18 cellular contexts compared by ENCODE assay signal in genomic region chr6:72916906-72917305, GRCh38.
DNase-seq lines count a peak whose midpoint lies in the region; ATAC-seq, FAIRE-seq and TF ChIP-seq lines count a peak whose summit lies in the region.
"Had no signal": no experiment of that assay in that cellular context is flagged by ENCODE, and none has a peak within 500 bp of the region (broad histone marks: within the 10 kb centered on the region; RNA-seq: fewer than 3 reads in every experiment).

No MANE protein-coding gene starts in this region.

- no peaks in the 10 kb centered on the region for H3K27me3 ChIP-seq in keratinocyte (ENCODE audit: control insufficient read depth, extremely low read depth, insufficient read depth, low read length)
- H3K27me3 ChIP-seq: BLaER1 treated with 17β-estradiol and CSF1 and Interleukin-3, amounts not matched to agents 10 nM and 100 nM had no signal

- H3K9me1 ChIP-seq in keratinocyte (ENCODE audit: control insufficient read depth, extremely low read depth, insufficient read depth, low read length): no peaks in the 10 kb centered on the region

- TF ChIP-seq CTCF in cardiac fibroblast (IDR thresholded peaks at IDR 0.05; ENCODE audit: low read depth, low read length): no peak
- no peak for TF ChIP-seq CTCF in keratinocyte (optimal IDR thresholded peaks at IDR 0.05 in 1 of 3, IDR thresholded peaks at IDR 0.05 in 1 of 3, conservative IDR thresholded peaks at IDR 0.05 in 1 of 3; ENCODE audit: extremely low read depth in 1 of 3, insufficient read depth in 2 of 3, low read length in 3 of 3)

- no peaks in the 10 kb centered on the region for H3K79me2 ChIP-seq in keratinocyte (ENCODE audit: control insufficient read depth, insufficient read depth, low read length)

- peak; percentile 56 for FAIRE-seq in keratinocyte (lab: Jason Lieb, UNC)
- FAIRE-seq: A549, G401.6, GM12892, H54, K562 had no signal

- no peaks in the 10 kb centered on the region for H3K36me3 ChIP-seq in keratinocyte (ENCODE audit: control insufficient read depth in 2 of 2, extremely low read depth in 1 of 2, insufficient read depth in 2 of 2, low read length in 2 of 2)
- H3K36me3 ChIP-seq: BLaER1 treated with 17β-estradiol and CSF1 and Interleukin-3, amounts not matched to agents 10 nM and 100 nM had no signal

- peaks cover 13% of the 10 kb centered on the region for H3K4me1 ChIP-seq in keratinocyte (ENCODE audit: control insufficient read depth, extremely low read depth, insufficient read depth, low read length)
- H3K4me1 ChIP-seq: A549 had no signal

- ATAC-seq in activated CD4-positive, CD25-positive, alpha-beta regulatory T cell treated with anti-CD3 and anti-CD28 coated beads, Interleukin-2, amount 50 U/mL, for 24 hours: no peak
- ATAC-seq: A549, HCT116, K562 had no signal

- no peak overlapping the region for H3K4me3 ChIP-seq in cardiac fibroblast (replicated peaks in 1 of 2; ENCODE audit: low read depth in 2 of 2, low read length in 2 of 2)
- H3K4me3 ChIP-seq in keratinocyte (ENCODE audit: control insufficient read depth in 2 of 3, extremely low read depth in 1 of 3, insufficient read depth in 2 of 3, low read depth in 1 of 3, low read length in 3 of 3): no peak overlapping the region
- H3K4me3 ChIP-seq: A549; BLaER1 treated with 17β-estradiol and CSF1 and Interleukin-3, amounts not matched to agents 10 nM and 100 nM; K562 had no signal

- no peak overlapping the region for H3K27ac ChIP-seq in keratinocyte (ENCODE audit: control insufficient read depth, insufficient read depth, low read length)
- H3K27ac ChIP-seq: A549; BLaER1 treated with 17β-estradiol and CSF1 and Interleukin-3, amounts not matched to agents 10 nM and 100 nM had no signal

- H3K9ac ChIP-seq in keratinocyte (ENCODE audit: control insufficient read depth, extremely low read depth, insufficient read depth, low read length): no peak overlapping the region
- H3K9ac ChIP-seq: BLaER1 treated with 17β-estradiol and CSF1 and Interleukin-3, amounts not matched to agents 10 nM and 100 nM had no signal

- DNase-seq in GM03348 (ENCODE audit: low spot score) (peak; percentile 35), cardiac fibroblast (ENCODE audit: low read depth in 2 of 2) (peak; percentile 28 to 60), keratinocyte (ENCODE audit: low read depth, low spot score) (no peak), stromal cell of bone marrow (ENCODE audit: low read depth) (peak; percentile 12), SKM-1 treated with dmso at 0.1 percent for 144 hours (lab: John Stamatoyannopoulos, UW; ENCODE audit: unreplicated experiment) (no peak), ecto neural progenitor cell (ENCODE audit: low spot score) (no peak)
- DNase-seq: Calu3; CD4-positive, alpha-beta T cell; DMS79; EL had no signal

- H2AFZ ChIP-seq in keratinocyte (ENCODE audit: control insufficient read depth, low read length): no peak overlapping the region

- H3K9me3 ChIP-seq in keratinocyte (ENCODE audit: control insufficient read depth, low read depth, low read length): no peaks in the 10 kb centered on the region
- H3K9me3 ChIP-seq: A549; BLaER1 treated with 17β-estradiol and CSF1 and Interleukin-3, amounts not matched to agents 10 nM and 100 nM had no signal

- dilution Hi-C loops in keratinocyte (cut with MboI; ENCODE audit: extremely low pct_ligation_motif_present, low sequenced_read_pairs): no loop called here

- no peak overlapping the region for H3K4me2 ChIP-seq in keratinocyte (ENCODE audit: control insufficient read depth, extremely low read depth, insufficient read depth, low read depth, low read length)
- H3K4me2 ChIP-seq: A549; BLaER1 treated with 17β-estradiol and CSF1 and Interleukin-3, amounts not matched to agents 10 nM and 100 nM had no signal

- H4K20me1 ChIP-seq in keratinocyte (ENCODE audit: control insufficient read depth, extremely low read depth, insufficient read depth, low read length): no peaks in the 10 kb centered on the region

Comparison
In these comparisons a context has a peak if more than half of its experiments do, and no peak if none do; other contexts are left out.
1. DNase-seq: peak in GM03348 (single experiment), cardiac fibroblast (2 of 2) and stromal cell of bone marrow (single experiment); none in keratinocyte (single experiment), SKM-1 treated with dmso at 0.1 percent for 144 hours (single experiment) and ecto neural progenitor cell (single experiment).